ENCODE assay signal across 2 cellular contexts in the genomic region with DNA sequence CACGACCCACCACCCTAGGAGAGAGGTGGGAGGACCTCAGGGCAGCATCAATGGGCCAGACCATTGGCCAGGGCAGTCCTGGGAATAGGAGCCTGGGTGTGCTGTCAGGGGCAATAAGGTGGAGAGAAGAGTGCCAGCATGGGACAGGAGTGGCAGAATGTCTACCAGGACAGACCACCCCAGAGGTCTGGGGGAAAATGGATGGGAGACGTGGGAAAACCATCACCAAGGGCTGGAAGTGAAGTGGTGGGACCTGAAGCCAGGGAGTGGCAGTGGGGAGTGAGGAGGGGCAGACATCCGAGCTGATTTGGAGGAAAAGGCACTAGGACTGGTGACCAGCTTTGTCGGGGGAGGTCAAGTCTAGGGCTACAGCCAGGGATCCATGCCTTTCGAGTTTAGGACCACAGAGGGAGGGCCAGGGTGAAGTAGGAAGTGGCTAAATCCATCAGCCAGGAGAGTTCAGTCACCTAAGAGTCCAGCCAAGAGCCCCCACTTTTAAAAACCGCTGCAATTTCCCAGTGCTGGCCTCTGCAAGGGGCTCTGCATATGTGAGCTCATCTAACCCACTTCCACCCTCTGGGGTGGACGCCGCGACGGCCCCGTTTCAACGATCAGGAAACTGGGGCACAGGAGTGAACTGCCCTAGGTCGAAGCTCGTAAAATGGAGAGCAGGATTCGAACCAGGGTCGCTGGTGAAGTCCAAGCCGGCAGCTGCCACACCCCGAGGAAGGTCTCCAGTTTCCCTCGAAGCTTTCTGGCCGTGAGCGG.
TF ChIP-seq lines count a peak whose summit lies in the region.

No MANE protein-coding gene starts in this region.

TF ChIP-seq in liver, 16 proteins besides CTCF, POLR2A, EP300 and RAD21:
- no peak for TF ChIP-seq FOXA1 (IDR thresholded peaks at IDR 0.05)

TF ChIP-seq in HepG2, 621 proteins besides CTCF, POLR2A, EP300 and RAD21:
- TF ChIP-seq, protein P1, sequence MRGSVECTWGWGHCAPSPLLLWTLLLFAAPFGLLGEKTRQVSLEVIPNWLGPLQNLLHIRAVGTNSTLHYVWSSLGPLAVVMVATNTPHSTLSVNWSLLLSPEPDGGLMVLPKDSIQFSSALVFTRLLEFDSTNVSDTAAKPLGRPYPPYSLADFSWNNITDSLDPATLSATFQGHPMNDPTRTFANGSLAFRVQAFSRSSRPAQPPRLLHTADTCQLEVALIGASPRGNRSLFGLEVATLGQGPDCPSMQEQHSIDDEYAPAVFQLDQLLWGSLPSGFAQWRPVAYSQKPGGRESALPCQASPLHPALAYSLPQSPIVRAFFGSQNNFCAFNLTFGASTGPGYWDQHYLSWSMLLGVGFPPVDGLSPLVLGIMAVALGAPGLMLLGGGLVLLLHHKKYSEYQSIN (CRISPR knock-in tag; IDR thresholded peaks at IDR 0.05; ENCODE audit: borderline replicate concordance), result no peak
- no peak for TF ChIP-seq ZNF766 (CRISPR knock-in tag; IDR thresholded peaks at IDR 0.05; ENCODE audit: borderline replicate concordance)
- TF ChIP-seq ZZZ3 (CRISPR knock-in tag; IDR thresholded peaks at IDR 0.05; ENCODE audit: borderline replicate concordance), result no peak
- no peak for TF ChIP-seq KAT8 (CRISPR knock-in tag; IDR thresholded peaks at IDR 0.05)
- TF ChIP-seq PAWR (CRISPR knock-in tag; IDR thresholded peaks at IDR 0.05; ENCODE audit: borderline replicate concordance), result no peak
- no peak for TF ChIP-seq CAMTA2 (CRISPR knock-in tag; IDR thresholded peaks at IDR 0.05; ENCODE audit: borderline replicate concordance)
- TF ChIP-seq, protein P2, sequence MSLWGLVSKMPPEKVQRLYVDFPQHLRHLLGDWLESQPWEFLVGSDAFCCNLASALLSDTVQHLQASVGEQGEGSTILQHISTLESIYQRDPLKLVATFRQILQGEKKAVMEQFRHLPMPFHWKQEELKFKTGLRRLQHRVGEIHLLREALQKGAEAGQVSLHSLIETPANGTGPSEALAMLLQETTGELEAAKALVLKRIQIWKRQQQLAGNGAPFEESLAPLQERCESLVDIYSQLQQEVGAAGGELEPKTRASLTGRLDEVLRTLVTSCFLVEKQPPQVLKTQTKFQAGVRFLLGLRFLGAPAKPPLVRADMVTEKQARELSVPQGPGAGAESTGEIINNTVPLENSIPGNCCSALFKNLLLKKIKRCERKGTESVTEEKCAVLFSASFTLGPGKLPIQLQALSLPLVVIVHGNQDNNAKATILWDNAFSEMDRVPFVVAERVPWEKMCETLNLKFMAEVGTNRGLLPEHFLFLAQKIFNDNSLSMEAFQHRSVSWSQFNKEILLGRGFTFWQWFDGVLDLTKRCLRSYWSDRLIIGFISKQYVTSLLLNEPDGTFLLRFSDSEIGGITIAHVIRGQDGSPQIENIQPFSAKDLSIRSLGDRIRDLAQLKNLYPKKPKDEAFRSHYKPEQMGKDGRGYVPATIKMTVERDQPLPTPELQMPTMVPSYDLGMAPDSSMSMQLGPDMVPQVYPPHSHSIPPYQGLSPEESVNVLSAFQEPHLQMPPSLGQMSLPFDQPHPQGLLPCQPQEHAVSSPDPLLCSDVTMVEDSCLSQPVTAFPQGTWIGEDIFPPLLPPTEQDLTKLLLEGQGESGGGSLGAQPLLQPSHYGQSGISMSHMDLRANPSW (CRISPR knock-in tag; IDR thresholded peaks at IDR 0.05; ENCODE audit: borderline replicate concordance), result no peak
- no peak for TF ChIP-seq EZH2 (conservative IDR thresholded peaks at IDR 0.05; ENCODE audit: low read depth, low read length)
- TF ChIP-seq IKZF5 (CRISPR knock-in tag; IDR thresholded peaks at IDR 0.05), result no peak
- TF ChIP-seq, protein P3, sequence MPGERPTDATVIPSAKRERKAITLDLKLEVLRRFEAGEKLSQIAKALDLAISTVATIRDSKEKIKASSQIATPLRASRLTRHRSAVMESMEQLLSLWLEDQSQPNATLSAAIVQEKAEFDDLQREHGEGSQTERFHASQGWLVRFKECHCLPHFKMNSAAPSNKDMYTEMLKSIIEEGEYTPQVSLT (CRISPR knock-in tag; IDR thresholded peaks at IDR 0.05; ENCODE audit: borderline replicate concordance, low read depth), result no peak
- no peak for TF ChIP-seq HNF1B (CRISPR knock-in tag; IDR thresholded peaks at IDR 0.05)
